Comparison of ENCODE assay signal across 1 cellular context in the genomic region with DNA sequence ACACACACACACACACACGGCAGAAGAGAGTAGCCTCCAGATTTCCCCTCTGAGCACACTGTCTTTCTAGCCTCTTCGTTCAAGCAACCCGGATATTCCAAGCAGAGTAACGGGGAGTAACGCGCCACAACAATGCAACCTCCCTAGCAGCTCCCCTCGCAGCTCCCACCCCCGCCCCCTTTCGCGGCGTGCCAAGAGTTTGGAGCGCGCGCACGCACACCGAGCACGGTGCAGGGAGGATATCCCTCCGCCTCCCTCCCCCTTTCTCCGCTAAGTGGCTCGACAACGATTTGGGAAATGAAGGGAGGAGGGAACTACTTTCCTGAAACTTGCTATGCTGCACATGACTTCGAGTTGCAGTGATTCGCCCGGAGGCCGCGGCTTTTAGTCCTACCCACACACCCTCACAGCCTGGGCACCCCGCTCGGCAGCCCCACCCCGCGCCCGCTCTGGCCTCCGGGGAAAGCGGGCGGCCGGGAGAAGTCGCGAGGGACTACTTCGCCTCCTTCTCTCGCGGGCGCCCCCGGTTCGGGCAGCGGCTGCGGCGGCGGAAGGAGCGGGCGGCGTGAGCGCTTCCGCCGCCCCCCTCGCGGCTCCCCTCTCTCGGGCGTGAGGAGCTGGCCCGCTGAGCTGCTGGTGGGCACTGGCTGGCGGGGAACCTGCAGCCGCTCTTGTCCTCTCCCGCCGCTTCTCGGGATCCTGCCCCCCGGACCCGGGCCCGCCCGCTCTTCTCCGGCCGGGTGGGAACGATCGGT.
TF ChIP-seq lines count a peak whose summit lies in the region.

No MANE protein-coding gene starts in this region.

TF ChIP-seq in HepG2, 621 proteins besides CTCF, POLR2A, EP300 and RAD21 (continued from another document and continues in another):
- TF ChIP-seq GATA4 (IDR thresholded peaks at IDR 0.05; ENCODE audit: borderline replicate concordance, low read depth) = no peak
- peak; percentile 60; the same call in 1 of the 2 replicates for TF ChIP-seq PAXIP1 (CRISPR knock-in tag; conservative IDR thresholded peaks at IDR 0.05)
- no peak for TF ChIP-seq ZNF572 (CRISPR knock-in tag; IDR thresholded peaks at IDR 0.05)
- peak; percentile 43; the same call in 1 of the 2 replicates for TF ChIP-seq ZFY (CRISPR knock-in tag; IDR thresholded peaks at IDR 0.05)
- 0 out of 2 replicates have a peak, but pooled peaks have one; percentile 68 for TF ChIP-seq MTF2 (CRISPR knock-in tag; IDR thresholded peaks at IDR 0.05; ENCODE audit: borderline replicate concordance)
- TF ChIP-seq ZHX1 (CRISPR knock-in tag; IDR thresholded peaks at IDR 0.05; ENCODE audit: low read depth) = no peak
- no peak for TF ChIP-seq TCF7L2 (IDR thresholded peaks at IDR 0.05; ENCODE audit: low read depth, low read length)
- peak; percentile 54; the same call in 1 of the 2 replicates for TF ChIP-seq HNRNPL (IDR thresholded peaks at IDR 0.05; ENCODE audit: low read depth, low read length)
- no peak; the same call in 1 of the 2 replicates for TF ChIP-seq MLXIP (CRISPR knock-in tag; IDR thresholded peaks at IDR 0.05; ENCODE audit: borderline replicate concordance)
- TF ChIP-seq SKI (IDR thresholded peaks at IDR 0.05; ENCODE audit: partially characterized antibody) = peak; percentile 82
- TF ChIP-seq, protein P1, sequence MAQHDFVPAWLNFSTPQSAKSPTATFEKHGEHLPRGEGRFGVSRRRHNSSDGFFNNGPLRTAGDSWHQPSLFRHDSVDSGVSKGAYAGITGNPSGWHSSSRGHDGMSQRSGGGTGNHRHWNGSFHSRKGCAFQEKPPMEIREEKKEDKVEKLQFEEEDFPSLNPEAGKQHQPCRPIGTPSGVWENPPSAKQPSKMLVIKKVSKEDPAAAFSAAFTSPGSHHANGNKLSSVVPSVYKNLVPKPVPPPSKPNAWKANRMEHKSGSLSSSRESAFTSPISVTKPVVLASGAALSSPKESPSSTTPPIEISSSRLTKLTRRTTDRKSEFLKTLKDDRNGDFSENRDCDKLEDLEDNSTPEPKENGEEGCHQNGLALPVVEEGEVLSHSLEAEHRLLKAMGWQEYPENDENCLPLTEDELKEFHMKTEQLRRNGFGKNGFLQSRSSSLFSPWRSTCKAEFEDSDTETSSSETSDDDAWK (CRISPR knock-in tag; IDR thresholded peaks at IDR 0.05) = no peak
- TF ChIP-seq HNRNPK (IDR thresholded peaks at IDR 0.05; ENCODE audit: low read depth, low read length, poor library complexity, severe bottlenecking) = peak; percentile 46
- TF ChIP-seq NCOA1 (CRISPR knock-in tag; IDR thresholded peaks at IDR 0.05) = no peak
- TF ChIP-seq ZNF800 (CRISPR knock-in tag; IDR thresholded peaks at IDR 0.05) = no peak
- TF ChIP-seq ZNF274 (CRISPR knock-in tag; IDR thresholded peaks at IDR 0.05) = no peak
- TF ChIP-seq SP5 (CRISPR knock-in tag; IDR thresholded peaks at IDR 0.05; ENCODE audit: borderline replicate concordance, low read depth) = no peak
- no peak; the same call in 1 of the 2 replicates for TF ChIP-seq FOXO1 (CRISPR knock-in tag; IDR thresholded peaks at IDR 0.05)
- peak; percentile 80 for TF ChIP-seq TAF1 (CRISPR knock-in tag; IDR thresholded peaks at IDR 0.05)
- 0 out of 2 replicates have a peak, but pooled peaks have one; percentile 38 for TF ChIP-seq ZBTB3 (CRISPR knock-in tag; IDR thresholded peaks at IDR 0.05; ENCODE audit: borderline replicate concordance, low read depth)
- peak; percentile 4; the same call in 1 of the 2 replicates for TF ChIP-seq FOXP1 (IDR thresholded peaks at IDR 0.05)
- TF ChIP-seq FOXP1 (CRISPR knock-in tag; IDR thresholded peaks at IDR 0.05) = peak; percentile 6; the same call in 1 of the 2 replicates
- TF ChIP-seq HDAC6 (IDR thresholded peaks at IDR 0.05; ENCODE audit: low read depth, low read length) = no peak
- TF ChIP-seq THAP8 (CRISPR knock-in tag; IDR thresholded peaks at IDR 0.05; ENCODE audit: borderline replicate concordance) = 0 out of 2 replicates have a peak, but pooled peaks have one; percentile 60
- no peak for TF ChIP-seq SETDB1 (CRISPR knock-in tag; IDR thresholded peaks at IDR 0.05; ENCODE audit: borderline replicate concordance)
- TF ChIP-seq ZC3H13 (CRISPR knock-in tag; IDR thresholded peaks at IDR 0.05) = no peak; the same call in 1 of the 2 replicates
- TF ChIP-seq KLF16 (CRISPR knock-in tag; IDR thresholded peaks at IDR 0.05) = peak in 1 of 2 experiments; percentile 19; a peak in 1 of 4 replicates
- TF ChIP-seq NR1H2 (CRISPR knock-in tag; IDR thresholded peaks at IDR 0.05; ENCODE audit: borderline replicate concordance, low read depth) = no peak
- TF ChIP-seq, protein P2, sequence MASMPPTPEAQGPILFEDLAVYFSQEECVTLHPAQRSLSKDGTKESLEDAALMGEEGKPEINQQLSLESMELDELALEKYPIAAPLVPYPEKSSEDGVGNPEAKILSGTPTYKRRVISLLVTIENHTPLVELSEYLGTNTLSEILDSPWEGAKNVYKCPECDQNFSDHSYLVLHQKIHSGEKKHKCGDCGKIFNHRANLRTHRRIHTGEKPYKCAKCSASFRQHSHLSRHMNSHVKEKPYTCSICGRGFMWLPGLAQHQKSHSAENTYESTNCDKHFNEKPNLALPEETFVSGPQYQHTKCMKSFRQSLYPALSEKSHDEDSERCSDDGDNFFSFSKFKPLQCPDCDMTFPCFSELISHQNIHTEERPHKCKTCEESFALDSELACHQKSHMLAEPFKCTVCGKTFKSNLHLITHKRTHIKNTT (CRISPR knock-in tag; IDR thresholded peaks at IDR 0.05) = no peak
- TF ChIP-seq SP1 (IDR thresholded peaks at IDR 0.05) = no peak
- peak; percentile 72 for TF ChIP-seq SP1 (CRISPR knock-in tag; IDR thresholded peaks at IDR 0.05)
- no peak for TF ChIP-seq ZNF513 (CRISPR knock-in tag; conservative IDR thresholded peaks at IDR 0.05)
- TF ChIP-seq REL (CRISPR knock-in tag; conservative IDR thresholded peaks at IDR 0.05) = 0 out of 2 replicates have a peak, but pooled peaks have one; percentile 18
- no peak; the same call in none of the 2 replicates for TF ChIP-seq TBX2 (CRISPR knock-in tag; IDR thresholded peaks at IDR 0.05; ENCODE audit: borderline replicate concordance)
- no peak; the same call in 1 of the 2 replicates for TF ChIP-seq ZNF768 (CRISPR knock-in tag; IDR thresholded peaks at IDR 0.05)
- peak; percentile 61 for TF ChIP-seq MED8 (CRISPR knock-in tag; IDR thresholded peaks at IDR 0.05; ENCODE audit: insufficient replicate concordance)
- TF ChIP-seq ZNF3 (CRISPR knock-in tag; IDR thresholded peaks at IDR 0.05) = no peak
- no peak for TF ChIP-seq PTBP1 (IDR thresholded peaks at IDR 0.05; ENCODE audit: low read depth, low read length, poor library complexity, severe bottlenecking)
- no peak for TF ChIP-seq RCOR2 (CRISPR knock-in tag; IDR thresholded peaks at IDR 0.05)
- 0 out of 2 replicates have a peak, but pooled peaks have one; percentile 44 for TF ChIP-seq ZNF557 (CRISPR knock-in tag; IDR thresholded peaks at IDR 0.05)
- TF ChIP-seq, protein P3, sequence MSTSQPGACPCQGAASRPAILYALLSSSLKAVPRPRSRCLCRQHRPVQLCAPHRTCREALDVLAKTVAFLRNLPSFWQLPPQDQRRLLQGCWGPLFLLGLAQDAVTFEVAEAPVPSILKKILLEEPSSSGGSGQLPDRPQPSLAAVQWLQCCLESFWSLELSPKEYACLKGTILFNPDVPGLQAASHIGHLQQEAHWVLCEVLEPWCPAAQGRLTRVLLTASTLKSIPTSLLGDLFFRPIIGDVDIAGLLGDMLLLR (CRISPR knock-in tag; IDR thresholded peaks at IDR 0.05) = no peak; the same call in 1 of the 2 replicates
